ENCODE assay signal across 1 cellular context in the genomic region with DNA sequence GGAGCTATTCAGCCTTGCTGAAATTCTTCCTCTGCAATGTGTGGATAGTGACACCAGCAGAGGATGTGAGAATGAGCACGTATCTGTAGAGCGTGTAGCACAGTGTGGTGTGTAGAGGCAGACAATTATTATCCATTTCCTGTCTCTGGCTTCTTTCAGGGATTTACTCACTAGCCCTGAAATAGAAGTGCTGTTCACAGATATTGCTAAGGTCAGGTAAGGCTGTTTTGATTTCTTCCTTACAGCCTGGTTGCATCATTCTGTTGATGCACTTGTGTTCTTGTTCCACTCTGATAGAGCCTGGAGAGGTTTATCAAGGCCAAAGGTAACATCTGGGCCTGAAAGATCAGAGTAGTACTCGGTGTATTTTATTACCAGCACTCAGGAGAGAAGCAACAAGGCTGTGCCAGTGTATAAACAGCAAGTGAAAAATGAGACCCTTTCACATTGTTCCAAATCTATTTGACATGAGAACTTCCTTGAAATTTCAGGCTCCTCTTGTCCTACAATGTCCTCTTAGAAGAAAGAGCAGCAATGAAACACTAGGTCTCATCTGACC.
A peak's percentile ranks its signal among the peaks of the same experiment; 100 is the strongest.
TF ChIP-seq lines count a peak whose summit lies in the region.

No MANE protein-coding gene starts in this region.

TF ChIP-seq in K562, 482 proteins besides CTCF, POLR2A, EP300 and RAD21 (continued from another document and continues in another):
- TF ChIP-seq, protein P1, sequence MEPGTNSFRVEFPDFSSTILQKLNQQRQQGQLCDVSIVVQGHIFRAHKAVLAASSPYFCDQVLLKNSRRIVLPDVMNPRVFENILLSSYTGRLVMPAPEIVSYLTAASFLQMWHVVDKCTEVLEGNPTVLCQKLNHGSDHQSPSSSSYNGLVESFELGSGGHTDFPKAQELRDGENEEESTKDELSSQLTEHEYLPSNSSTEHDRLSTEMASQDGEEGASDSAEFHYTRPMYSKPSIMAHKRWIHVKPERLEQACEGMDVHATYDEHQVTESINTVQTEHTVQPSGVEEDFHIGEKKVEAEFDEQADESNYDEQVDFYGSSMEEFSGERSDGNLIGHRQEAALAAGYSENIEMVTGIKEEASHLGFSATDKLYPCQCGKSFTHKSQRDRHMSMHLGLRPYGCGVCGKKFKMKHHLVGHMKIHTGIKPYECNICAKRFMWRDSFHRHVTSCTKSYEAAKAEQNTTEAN (CRISPR knock-in tag; IDR thresholded peaks at IDR 0.05) = peak; percentile 60; the same call in 1 of the 2 replicates
- TF ChIP-seq PPARD (CRISPR knock-in tag; IDR thresholded peaks at IDR 0.05) (no peak), CSDE1 (IDR thresholded peaks at IDR 0.05) (no peak), BCOR (IDR thresholded peaks at IDR 0.05) (peak; percentile 61), ZSCAN32 (CRISPR knock-in tag; IDR thresholded peaks at IDR 0.05) (peak; percentile 94), ZNF79 (CRISPR knock-in tag; IDR thresholded peaks at IDR 0.05; ENCODE audit: low read depth) (0 out of 2 replicates have a peak, but pooled peaks have one; percentile 30), JUND (IDR thresholded peaks at IDR 0.05; ENCODE audit: borderline replicate concordance, low read depth, low read length) (peak; percentile 94), JUND (tag; IDR thresholded peaks at IDR 0.05; ENCODE audit: borderline replicate concordance, low read depth, low read length) (peak; percentile 85; the same call in 2 of the 3 replicates), NFATC3 (IDR thresholded peaks at IDR 0.05) (peak; percentile 33; the same call in 1 of the 2 replicates), TOE1 (IDR thresholded peaks at IDR 0.05; ENCODE audit: borderline replicate concordance) (peak; percentile 47; the same call in 1 of the 2 replicates), TOE1 (CRISPR knock-in tag; IDR thresholded peaks at IDR 0.05; ENCODE audit: borderline replicate concordance, low read depth) (no peak), ZNF354B (CRISPR knock-in tag; IDR thresholded peaks at IDR 0.05) (0 out of 2 replicates have a peak, but pooled peaks have one; percentile 51), BDP1 (IDR thresholded peaks at IDR 0.05; ENCODE audit: insufficient read depth, insufficient read length) (no peak), FOXA3 (CRISPR knock-in tag; conservative IDR thresholded peaks at IDR 0.05 in 1 of 2, IDR thresholded peaks at IDR 0.05 in 1 of 2) (peak in 1 of 2 experiments; percentile 42; a peak in 1 of 4 replicates), CBFA2T2 (conservative IDR thresholded peaks at IDR 0.05) (peak; percentile 97), ILF3 (IDR thresholded peaks at IDR 0.05; ENCODE audit: borderline replicate concordance) (no peak), CREM (IDR thresholded peaks at IDR 0.05; ENCODE audit: low read depth) (peak; percentile 59), ZNF445 (CRISPR knock-in tag; IDR thresholded peaks at IDR 0.05; ENCODE audit: low read depth) (no peak), EWSR1 (IDR thresholded peaks at IDR 0.05; ENCODE audit: borderline replicate concordance, low read depth, partially characterized antibody) (no peak), LARP7 (IDR thresholded peaks at IDR 0.05) (no peak), SMAD1 (IDR thresholded peaks at IDR 0.05; ENCODE audit: low read depth, low read length, partially characterized antibody) (peak; percentile 72), NFE2 (IDR thresholded peaks at IDR 0.05; ENCODE audit: low read depth) (no peak), OTX1 (CRISPR knock-in tag; IDR thresholded peaks at IDR 0.05) (no peak)
- TF ChIP-seq, protein P2, sequence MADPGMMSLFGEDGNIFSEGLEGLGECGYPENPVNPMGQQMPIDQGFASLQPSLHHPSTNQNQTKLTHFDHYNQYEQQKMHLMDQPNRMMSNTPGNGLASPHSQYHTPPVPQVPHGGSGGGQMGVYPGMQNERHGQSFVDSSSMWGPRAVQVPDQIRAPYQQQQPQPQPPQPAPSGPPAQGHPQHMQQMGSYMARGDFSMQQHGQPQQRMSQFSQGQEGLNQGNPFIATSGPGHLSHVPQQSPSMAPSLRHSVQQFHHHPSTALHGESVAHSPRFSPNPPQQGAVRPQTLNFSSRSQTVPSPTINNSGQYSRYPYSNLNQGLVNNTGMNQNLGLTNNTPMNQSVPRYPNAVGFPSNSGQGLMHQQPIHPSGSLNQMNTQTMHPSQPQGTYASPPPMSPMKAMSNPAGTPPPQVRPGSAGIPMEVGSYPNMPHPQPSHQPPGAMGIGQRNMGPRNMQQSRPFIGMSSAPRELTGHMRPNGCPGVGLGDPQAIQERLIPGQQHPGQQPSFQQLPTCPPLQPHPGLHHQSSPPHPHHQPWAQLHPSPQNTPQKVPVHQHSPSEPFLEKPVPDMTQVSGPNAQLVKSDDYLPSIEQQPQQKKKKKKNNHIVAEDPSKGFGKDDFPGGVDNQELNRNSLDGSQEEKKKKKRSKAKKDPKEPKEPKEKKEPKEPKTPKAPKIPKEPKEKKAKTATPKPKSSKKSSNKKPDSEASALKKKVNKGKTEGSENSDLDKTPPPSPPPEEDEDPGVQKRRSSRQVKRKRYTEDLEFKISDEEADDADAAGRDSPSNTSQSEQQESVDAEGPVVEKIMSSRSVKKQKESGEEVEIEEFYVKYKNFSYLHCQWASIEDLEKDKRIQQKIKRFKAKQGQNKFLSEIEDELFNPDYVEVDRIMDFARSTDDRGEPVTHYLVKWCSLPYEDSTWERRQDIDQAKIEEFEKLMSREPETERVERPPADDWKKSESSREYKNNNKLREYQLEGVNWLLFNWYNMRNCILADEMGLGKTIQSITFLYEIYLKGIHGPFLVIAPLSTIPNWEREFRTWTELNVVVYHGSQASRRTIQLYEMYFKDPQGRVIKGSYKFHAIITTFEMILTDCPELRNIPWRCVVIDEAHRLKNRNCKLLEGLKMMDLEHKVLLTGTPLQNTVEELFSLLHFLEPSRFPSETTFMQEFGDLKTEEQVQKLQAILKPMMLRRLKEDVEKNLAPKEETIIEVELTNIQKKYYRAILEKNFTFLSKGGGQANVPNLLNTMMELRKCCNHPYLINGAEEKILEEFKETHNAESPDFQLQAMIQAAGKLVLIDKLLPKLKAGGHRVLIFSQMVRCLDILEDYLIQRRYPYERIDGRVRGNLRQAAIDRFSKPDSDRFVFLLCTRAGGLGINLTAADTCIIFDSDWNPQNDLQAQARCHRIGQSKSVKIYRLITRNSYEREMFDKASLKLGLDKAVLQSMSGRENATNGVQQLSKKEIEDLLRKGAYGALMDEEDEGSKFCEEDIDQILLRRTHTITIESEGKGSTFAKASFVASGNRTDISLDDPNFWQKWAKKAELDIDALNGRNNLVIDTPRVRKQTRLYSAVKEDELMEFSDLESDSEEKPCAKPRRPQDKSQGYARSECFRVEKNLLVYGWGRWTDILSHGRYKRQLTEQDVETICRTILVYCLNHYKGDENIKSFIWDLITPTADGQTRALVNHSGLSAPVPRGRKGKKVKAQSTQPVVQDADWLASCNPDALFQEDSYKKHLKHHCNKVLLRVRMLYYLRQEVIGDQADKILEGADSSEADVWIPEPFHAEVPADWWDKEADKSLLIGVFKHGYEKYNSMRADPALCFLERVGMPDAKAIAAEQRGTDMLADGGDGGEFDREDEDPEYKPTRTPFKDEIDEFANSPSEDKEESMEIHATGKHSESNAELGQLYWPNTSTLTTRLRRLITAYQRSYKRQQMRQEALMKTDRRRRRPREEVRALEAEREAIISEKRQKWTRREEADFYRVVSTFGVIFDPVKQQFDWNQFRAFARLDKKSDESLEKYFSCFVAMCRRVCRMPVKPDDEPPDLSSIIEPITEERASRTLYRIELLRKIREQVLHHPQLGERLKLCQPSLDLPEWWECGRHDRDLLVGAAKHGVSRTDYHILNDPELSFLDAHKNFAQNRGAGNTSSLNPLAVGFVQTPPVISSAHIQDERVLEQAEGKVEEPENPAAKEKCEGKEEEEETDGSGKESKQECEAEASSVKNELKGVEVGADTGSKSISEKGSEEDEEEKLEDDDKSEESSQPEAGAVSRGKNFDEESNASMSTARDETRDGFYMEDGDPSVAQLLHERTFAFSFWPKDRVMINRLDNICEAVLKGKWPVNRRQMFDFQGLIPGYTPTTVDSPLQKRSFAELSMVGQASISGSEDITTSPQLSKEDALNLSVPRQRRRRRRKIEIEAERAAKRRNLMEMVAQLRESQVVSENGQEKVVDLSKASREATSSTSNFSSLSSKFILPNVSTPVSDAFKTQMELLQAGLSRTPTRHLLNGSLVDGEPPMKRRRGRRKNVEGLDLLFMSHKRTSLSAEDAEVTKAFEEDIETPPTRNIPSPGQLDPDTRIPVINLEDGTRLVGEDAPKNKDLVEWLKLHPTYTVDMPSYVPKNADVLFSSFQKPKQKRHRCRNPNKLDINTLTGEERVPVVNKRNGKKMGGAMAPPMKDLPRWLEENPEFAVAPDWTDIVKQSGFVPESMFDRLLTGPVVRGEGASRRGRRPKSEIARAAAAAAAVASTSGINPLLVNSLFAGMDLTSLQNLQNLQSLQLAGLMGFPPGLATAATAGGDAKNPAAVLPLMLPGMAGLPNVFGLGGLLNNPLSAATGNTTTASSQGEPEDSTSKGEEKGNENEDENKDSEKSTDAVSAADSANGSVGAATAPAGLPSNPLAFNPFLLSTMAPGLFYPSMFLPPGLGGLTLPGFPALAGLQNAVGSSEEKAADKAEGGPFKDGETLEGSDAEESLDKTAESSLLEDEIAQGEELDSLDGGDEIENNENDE (IDR thresholded peaks at IDR 0.05; ENCODE audit: low read depth, low read length) = no peak
- TF ChIP-seq, protein P3, sequence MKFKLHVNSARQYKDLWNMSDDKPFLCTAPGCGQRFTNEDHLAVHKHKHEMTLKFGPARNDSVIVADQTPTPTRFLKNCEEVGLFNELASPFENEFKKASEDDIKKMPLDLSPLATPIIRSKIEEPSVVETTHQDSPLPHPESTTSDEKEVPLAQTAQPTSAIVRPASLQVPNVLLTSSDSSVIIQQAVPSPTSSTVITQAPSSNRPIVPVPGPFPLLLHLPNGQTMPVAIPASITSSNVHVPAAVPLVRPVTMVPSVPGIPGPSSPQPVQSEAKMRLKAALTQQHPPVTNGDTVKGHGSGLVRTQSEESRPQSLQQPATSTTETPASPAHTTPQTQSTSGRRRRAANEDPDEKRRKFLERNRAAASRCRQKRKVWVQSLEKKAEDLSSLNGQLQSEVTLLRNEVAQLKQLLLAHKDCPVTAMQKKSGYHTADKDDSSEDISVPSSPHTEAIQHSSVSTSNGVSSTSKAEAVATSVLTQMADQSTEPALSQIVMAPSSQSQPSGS (CRISPR knock-in tag; IDR thresholded peaks at IDR 0.05) = no peak; the same call in 1 of the 2 replicates
- TF ChIP-seq, protein P4, sequence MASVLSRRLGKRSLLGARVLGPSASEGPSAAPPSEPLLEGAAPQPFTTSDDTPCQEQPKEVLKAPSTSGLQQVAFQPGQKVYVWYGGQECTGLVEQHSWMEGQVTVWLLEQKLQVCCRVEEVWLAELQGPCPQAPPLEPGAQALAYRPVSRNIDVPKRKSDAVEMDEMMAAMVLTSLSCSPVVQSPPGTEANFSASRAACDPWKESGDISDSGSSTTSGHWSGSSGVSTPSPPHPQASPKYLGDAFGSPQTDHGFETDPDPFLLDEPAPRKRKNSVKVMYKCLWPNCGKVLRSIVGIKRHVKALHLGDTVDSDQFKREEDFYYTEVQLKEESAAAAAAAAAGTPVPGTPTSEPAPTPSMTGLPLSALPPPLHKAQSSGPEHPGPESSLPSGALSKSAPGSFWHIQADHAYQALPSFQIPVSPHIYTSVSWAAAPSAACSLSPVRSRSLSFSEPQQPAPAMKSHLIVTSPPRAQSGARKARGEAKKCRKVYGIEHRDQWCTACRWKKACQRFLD (CRISPR knock-in tag; IDR thresholded peaks at IDR 0.05) = peak; percentile 44; the same call in 1 of the 2 replicates
- TF ChIP-seq, protein P5, sequence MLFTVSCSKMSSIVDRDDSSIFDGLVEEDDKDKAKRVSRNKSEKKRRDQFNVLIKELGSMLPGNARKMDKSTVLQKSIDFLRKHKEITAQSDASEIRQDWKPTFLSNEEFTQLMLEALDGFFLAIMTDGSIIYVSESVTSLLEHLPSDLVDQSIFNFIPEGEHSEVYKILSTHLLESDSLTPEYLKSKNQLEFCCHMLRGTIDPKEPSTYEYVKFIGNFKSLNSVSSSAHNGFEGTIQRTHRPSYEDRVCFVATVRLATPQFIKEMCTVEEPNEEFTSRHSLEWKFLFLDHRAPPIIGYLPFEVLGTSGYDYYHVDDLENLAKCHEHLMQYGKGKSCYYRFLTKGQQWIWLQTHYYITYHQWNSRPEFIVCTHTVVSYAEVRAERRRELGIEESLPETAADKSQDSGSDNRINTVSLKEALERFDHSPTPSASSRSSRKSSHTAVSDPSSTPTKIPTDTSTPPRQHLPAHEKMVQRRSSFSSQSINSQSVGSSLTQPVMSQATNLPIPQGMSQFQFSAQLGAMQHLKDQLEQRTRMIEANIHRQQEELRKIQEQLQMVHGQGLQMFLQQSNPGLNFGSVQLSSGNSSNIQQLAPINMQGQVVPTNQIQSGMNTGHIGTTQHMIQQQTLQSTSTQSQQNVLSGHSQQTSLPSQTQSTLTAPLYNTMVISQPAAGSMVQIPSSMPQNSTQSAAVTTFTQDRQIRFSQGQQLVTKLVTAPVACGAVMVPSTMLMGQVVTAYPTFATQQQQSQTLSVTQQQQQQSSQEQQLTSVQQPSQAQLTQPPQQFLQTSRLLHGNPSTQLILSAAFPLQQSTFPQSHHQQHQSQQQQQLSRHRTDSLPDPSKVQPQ (CRISPR knock-in tag; IDR thresholded peaks at IDR 0.05; ENCODE audit: borderline replicate concordance) = no peak
- TF ChIP-seq, protein P6, sequence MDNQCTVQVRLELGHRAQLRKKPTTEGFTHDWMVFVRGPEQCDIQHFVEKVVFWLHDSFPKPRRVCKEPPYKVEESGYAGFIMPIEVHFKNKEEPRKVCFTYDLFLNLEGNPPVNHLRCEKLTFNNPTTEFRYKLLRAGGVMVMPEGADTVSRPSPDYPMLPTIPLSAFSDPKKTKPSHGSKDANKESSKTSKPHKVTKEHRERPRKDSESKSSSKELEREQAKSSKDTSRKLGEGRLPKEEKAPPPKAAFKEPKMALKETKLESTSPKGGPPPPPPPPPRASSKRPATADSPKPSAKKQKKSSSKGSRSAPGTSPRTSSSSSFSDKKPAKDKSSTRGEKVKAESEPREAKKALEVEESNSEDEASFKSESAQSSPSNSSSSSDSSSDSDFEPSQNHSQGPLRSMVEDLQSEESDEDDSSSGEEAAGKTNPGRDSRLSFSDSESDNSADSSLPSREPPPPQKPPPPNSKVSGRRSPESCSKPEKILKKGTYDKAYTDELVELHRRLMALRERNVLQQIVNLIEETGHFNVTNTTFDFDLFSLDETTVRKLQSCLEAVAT (IDR thresholded peaks at IDR 0.05) = peak in 1 of 2 experiments; percentile 4; a peak in 1 of 4 replicates
- TF ChIP-seq, protein P7, sequence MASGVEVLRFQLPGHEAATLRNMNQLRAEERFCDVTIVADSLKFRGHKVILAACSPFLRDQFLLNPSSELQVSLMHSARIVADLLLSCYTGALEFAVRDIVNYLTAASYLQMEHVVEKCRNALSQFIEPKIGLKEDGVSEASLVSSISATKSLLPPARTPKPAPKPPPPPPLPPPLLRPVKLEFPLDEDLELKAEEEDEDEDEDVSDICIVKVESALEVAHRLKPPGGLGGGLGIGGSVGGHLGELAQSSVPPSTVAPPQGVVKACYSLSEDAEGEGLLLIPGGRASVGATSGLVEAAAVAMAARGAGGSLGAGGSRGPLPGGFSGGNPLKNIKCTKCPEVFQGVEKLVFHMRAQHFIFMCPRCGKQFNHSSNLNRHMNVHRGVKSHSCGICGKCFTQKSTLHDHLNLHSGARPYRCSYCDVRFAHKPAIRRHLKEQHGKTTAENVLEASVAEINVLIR (CRISPR knock-in tag; IDR thresholded peaks at IDR 0.05) = peak; percentile 45; the same call in 1 of the 2 replicates
- TF ChIP-seq, protein P8, sequence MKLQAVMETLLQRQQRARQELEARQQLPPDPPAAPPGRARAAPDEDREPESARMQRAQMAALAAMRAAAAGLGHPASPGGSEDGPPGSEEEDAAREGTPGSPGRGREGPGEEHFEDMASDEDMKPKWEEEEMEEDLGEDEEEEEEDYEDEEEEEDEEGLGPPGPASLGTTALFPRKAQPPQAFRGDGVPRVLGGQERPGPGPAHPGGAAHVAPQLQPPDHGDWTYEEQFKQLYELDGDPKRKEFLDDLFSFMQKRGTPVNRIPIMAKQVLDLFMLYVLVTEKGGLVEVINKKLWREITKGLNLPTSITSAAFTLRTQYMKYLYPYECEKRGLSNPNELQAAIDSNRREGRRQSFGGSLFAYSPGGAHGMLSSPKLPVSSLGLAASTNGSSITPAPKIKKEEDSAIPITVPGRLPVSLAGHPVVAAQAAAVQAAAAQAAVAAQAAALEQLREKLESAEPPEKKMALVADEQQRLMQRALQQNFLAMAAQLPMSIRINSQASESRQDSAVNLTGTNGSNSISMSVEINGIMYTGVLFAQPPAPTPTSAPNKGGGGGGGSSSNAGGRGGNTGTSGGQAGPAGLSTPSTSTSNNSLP (IDR thresholded peaks at IDR 0.05; ENCODE audit: borderline replicate concordance, low read depth, low read length) = peak; percentile 83
